In the genomic region with DNA sequence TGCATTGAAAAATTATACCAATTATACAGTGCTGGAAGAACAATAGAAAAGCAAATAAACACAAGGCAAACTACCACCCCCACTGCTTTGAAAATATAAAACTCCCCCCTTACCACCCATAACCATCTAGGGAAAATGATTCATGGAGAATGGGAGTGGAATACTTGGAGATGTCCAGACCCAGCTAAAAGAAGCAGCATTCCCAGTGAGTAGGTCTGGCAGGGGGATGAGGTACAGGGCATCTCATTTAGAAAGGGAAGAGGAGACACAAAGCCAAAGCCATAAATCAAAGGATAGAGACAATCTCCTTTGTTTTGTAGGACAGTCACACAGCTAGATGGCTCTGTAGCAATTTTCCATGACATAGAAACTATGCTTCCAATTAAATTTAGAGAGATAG, we compare ENCODE assay signal across 12 cellular contexts. TPM values are rescaled to one million over a fixed set of nuclear protein-coding genes. Genes with fewer than 3 reads are reported as not detected.
DNase-seq lines count a peak whose midpoint lies in the region; ATAC-seq and TF ChIP-seq lines count a peak whose summit lies in the region.
"Had no signal": no experiment of that assay in that cellular context is flagged by ENCODE, and none has a peak within 500 bp of the region (broad histone marks: within the 10 kb centered on the region; RNA-seq: fewer than 3 reads in every experiment).

No MANE protein-coding gene starts in this region.

- H2AFZ ChIP-seq in IMR-90 (replicated peaks; ENCODE audit: low read length, poor library complexity) (no peak overlapping the region), OCI-LY7 (ENCODE audit: low read length) (no peak overlapping the region)

- H3K9me3 ChIP-seq in IMR-90 (ENCODE audit: control insufficient read depth, insufficient read depth, low read length) (peaks cover 5% of the 10 kb centered on the region), adipocyte (ENCODE audit: control insufficient read depth, low read length) (peaks cover 10% of the 10 kb centered on the region), OCI-LY7 (ENCODE audit: low read length) (no peaks in the 10 kb centered on the region)
- H3K9me3 ChIP-seq: transverse colon had no signal

- peaks cover 61% of the 10 kb centered on the region for H3K36me3 ChIP-seq in IMR-90 (ENCODE audit: control insufficient read depth, insufficient read depth, low read length)
- peaks cover 55% of the 10 kb centered on the region for H3K36me3 ChIP-seq in adipocyte (ENCODE audit: control insufficient read depth, insufficient read depth, low read length, severe bottlenecking)
- H3K36me3 ChIP-seq in OCI-LY7 (ENCODE audit: insufficient read depth, low read length): peaks cover 63% of the 10 kb centered on the region
- peaks cover 16% of the 10 kb centered on the region for H3K36me3 ChIP-seq in H7 (replicated peaks; ENCODE audit: control insufficient read depth, insufficient read depth, low read length)

- dilution Hi-C loops in IMR-90 (cut with HindIII; ENCODE audit: low sequenced_read_pairs, unreplicated experiment): no loop called here

- peaks cover 11 to 65% of the 10 kb centered on the region in 2 experiments for H3K79me1 ChIP-seq in IMR-90 (ENCODE audit: low read depth in 1 of 2, low read length in 2 of 2)

- peak overlapping the region; percentile 48; the same call in 1 of the 2 replicates for H3K23ac ChIP-seq in IMR-90 (ENCODE audit: low read depth, low read length)

- peak overlapping the region; percentile 60; the same call in 1 of the 2 replicates for H2BK120ac ChIP-seq in IMR-90 (ENCODE audit: low read depth, low read length)

- peak overlapping the region; percentile 53 for H2BK20ac ChIP-seq in IMR-90 (ENCODE audit: low read depth, low read length)

- H4K8ac ChIP-seq in IMR-90 (ENCODE audit: low read depth in 2 of 2, low read length in 2 of 2): peak overlapping the region in 1 of 2 experiments; percentile 52; a peak in 1 of 4 replicates

- H4K20me1 ChIP-seq in IMR-90 (ENCODE audit: insufficient read depth, low read length) (peaks cover 10% of the 10 kb centered on the region), OCI-LY7 (ENCODE audit: insufficient read depth, low read length) (no peaks in the 10 kb centered on the region)

- H3K4me2 ChIP-seq in IMR-90 (ENCODE audit: low read depth, low read length) (peak overlapping the region; percentile 30; the same call in 1 of the 2 replicates), OCI-LY7 (ENCODE audit: low read length) (no peak overlapping the region)

- CTCF ChIA-PET in IMR-90 (lab: Yijun Ruan, JAX): interaction anchor here (0.6 kb wide), 1 partner anchor 108 kb away, joined by 3 read pairs; no protein-coding TSS in a partner anchor
- CTCF ChIA-PET in OCI-LY7 (lab: Charles Lee; ENCODE audit: unreplicated experiment): no interaction called here

- H3K4me1 ChIP-seq in IMR-90 (ENCODE audit: control insufficient read depth, insufficient read depth, low read length) (peaks cover 18% of the 10 kb centered on the region), adipocyte (ENCODE audit: control insufficient read depth, insufficient read depth, low read length) (peaks cover 50% of the 10 kb centered on the region), OCI-LY7 (ENCODE audit: insufficient read depth, low read length, poor library complexity, severe bottlenecking) (no peaks in the 10 kb centered on the region)

- H3K27ac ChIP-seq in IMR-90 (ENCODE audit: insufficient read depth, low read length) (no peak overlapping the region; the same call in 1 of the 2 replicates), OCI-LY7 (ENCODE audit: low read depth, low read length, poor library complexity, severe bottlenecking) (no peak overlapping the region)

- H3K79me2 ChIP-seq in OCI-LY7 (ENCODE audit: insufficient read depth, low read depth, low read length): no peaks in the 10 kb centered on the region

- no peak overlapping the region for H3K4me3 ChIP-seq in IMR-90 (ENCODE audit: insufficient read depth, low read depth, low read length)
- no peak overlapping the region for H3K4me3 ChIP-seq in adipocyte (ENCODE audit: low read length)
- H3K4me3 ChIP-seq in foreskin fibroblast (ENCODE audit: low read depth in 1 of 2, low read length in 2 of 2): no peak overlapping the region
- no peak overlapping the region for H3K4me3 ChIP-seq in OCI-LY7 (ENCODE audit: low read depth, low read length, poor library complexity, severe bottlenecking)
- H3K4me3 ChIP-seq in H7 (ENCODE audit: insufficient read depth, low read depth, low read length): no peak overlapping the region
- H3K4me3 ChIP-seq: transverse colon had no signal

- H3K56ac ChIP-seq in IMR-90 (ENCODE audit: extremely low read depth, insufficient read depth, low read length): no peak overlapping the region

- H3K4ac ChIP-seq in IMR-90 (ENCODE audit: low read depth, low read length): peak overlapping the region; percentile 75

- no peak overlapping the region for H2BK15ac ChIP-seq in IMR-90 (ENCODE audit: low read depth, low read length)

- H2BK5ac ChIP-seq in IMR-90 (ENCODE audit: low read depth, low read length, poor library complexity, severe bottlenecking): peak overlapping the region; percentile 76

- H2AK5ac ChIP-seq in IMR-90 (ENCODE audit: low read depth, low read length): no peak overlapping the region

- peak; percentile 22 for ATAC-seq in IMR-90 (ENCODE audit: low read depth)
- ATAC-seq in HG02938 (IDR thresholded peaks at IDR 0.05; ENCODE audit: unreplicated experiment): no peak
- ATAC-seq in stimulated activated naive CD8-positive, alpha-beta T cell treated with anti-CD3 and anti-CD28 coated beads, Interleukin-15, Interleukin-2, amounts not matched to agents 100 U/mL and 50 U/mL, for 24 hours: no peak

- TF ChIP-seq POLR2A in IMR-90 (IDR thresholded peaks at IDR 0.05; ENCODE audit: low read depth, low read length): no peak

- no peak overlapping the region for H3K14ac ChIP-seq in IMR-90 (replicated peaks; ENCODE audit: low read depth, low read length)

- no peak overlapping the region for H2AK9ac ChIP-seq in IMR-90 (replicated peaks; ENCODE audit: low read depth, low read length, poor library complexity)

- peak; percentile 51 for DNase-seq in A172 (ENCODE audit: low spot score)
- peak; percentile 50 for DNase-seq in IMR-90
- no peak for DNase-seq in adipocyte (ENCODE audit: low read depth)
- peak; percentile 41 to 56 for DNase-seq in foreskin fibroblast
- DNase-seq in OCI-LY7 (ENCODE audit: low spot score): no peak
- no peak for DNase-seq in H7
- no peak for DNase-seq in stimulated activated naive CD8-positive, alpha-beta T cell treated with anti-CD3 and anti-CD28 coated beads, Interleukin-15, Interleukin-2, amounts not matched to agents 100 U/mL and 50 U/mL, for 24 hours
- DNase-seq: DMS79, NCI-H2029, nucleus accumbens, transverse colon had no signal

- no peak for TF ChIP-seq CTCF in IMR-90 (conservative IDR thresholded peaks at IDR 0.05; ENCODE audit: low read depth, low read length)
- TF ChIP-seq CTCF in foreskin fibroblast (IDR thresholded peaks at IDR 0.05; ENCODE audit: low read depth, low read length): no peak
- TF ChIP-seq CTCF in OCI-LY7 (conservative IDR thresholded peaks at IDR 0.05; ENCODE audit: low read length): no peak

- BruUV-seq in IMR-90 (replicated peaks; lab: Mats Ljungman, UMichigan) (no TSS peak), OCI-LY7 (replicated peaks; lab: Mats Ljungman, UMichigan) (no TSS peak)

- H3K9me1 ChIP-seq in IMR-90 (ENCODE audit: insufficient read depth, low read length): peaks cover 30% of the 10 kb centered on the region

- intact Hi-C loops in IMR-90 (cut with micrococcal nuclease) (loop anchor here (5.0 kb wide), 2 partner anchors 36 to 276 kb away; a partner anchor contains a TSS), OCI-LY7 (cut with micrococcal nuclease; ENCODE audit: unreplicated experiment) (no loop called here)

- POLR2A ChIA-PET in IMR-90 (lab: Charles Lee; ENCODE audit: unreplicated experiment) (no interaction called here), OCI-LY7 (lab: Charles Lee) (interaction anchor here (0.6 to 1.6 kb wide), 4 partner anchors 28 to 550 kb away, joined by 3 to 4 read pairs (median 4); no protein-coding TSS in a partner anchor)

- H3K18ac ChIP-seq in IMR-90 (ENCODE audit: low read depth, low read length): peak overlapping the region; percentile 14; the same call in 1 of the 2 replicates

- H3K27me3 ChIP-seq in IMR-90 (ENCODE audit: control insufficient read depth, insufficient read depth, low read length) (no peaks in the 10 kb centered on the region), adipocyte (replicated peaks; ENCODE audit: control insufficient read depth, insufficient read depth, low read length) (no peaks in the 10 kb centered on the region), H7 (ENCODE audit: control insufficient read depth, insufficient read depth, low read length) (no peaks in the 10 kb centered on the region)
- H3K27me3 ChIP-seq: transverse colon had no signal

- TF ChIP-seq RAD21 in IMR-90 (IDR thresholded peaks at IDR 0.05; ENCODE audit: low read length): no peak

- no peak overlapping the region for H4K5ac ChIP-seq in IMR-90 (ENCODE audit: low read depth, low read length)

- no peak overlapping the region for H4K91ac ChIP-seq in IMR-90 (ENCODE audit: insufficient read depth, low read depth, low read length)

- no peak overlapping the region for H3K9ac ChIP-seq in IMR-90 (ENCODE audit: low read depth, low read length)
- peak overlapping the region; percentile 44 for H3K9ac ChIP-seq in adipocyte (ENCODE audit: low read length)

- in situ Hi-C loops in IMR-90 (cut with MboI; ENCODE audit: low sequenced_read_pairs): no loop called here

- H3K9me2 ChIP-seq in OCI-LY7 (ENCODE audit: insufficient read depth, low read length): no peaks in the 10 kb centered on the region

TF ChIP-seq in IMR-90, 13 proteins besides CTCF, POLR2A, EP300 and RAD21 (continues in another document):
- no peak for TF ChIP-seq MAZ (IDR thresholded peaks at IDR 0.05; ENCODE audit: borderline replicate concordance, low read depth, low read length)
- TF ChIP-seq, protein P1, sequence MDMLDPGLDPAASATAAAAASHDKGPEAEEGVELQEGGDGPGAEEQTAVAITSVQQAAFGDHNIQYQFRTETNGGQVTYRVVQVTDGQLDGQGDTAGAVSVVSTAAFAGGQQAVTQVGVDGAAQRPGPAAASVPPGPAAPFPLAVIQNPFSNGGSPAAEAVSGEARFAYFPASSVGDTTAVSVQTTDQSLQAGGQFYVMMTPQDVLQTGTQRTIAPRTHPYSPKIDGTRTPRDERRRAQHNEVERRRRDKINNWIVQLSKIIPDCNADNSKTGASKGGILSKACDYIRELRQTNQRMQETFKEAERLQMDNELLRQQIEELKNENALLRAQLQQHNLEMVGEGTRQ (IDR thresholded peaks at IDR 0.05; ENCODE audit: low read depth, low read length): no peak
- TF ChIP-seq SMC3 (IDR thresholded peaks at IDR 0.05; ENCODE audit: low read depth, low read length): no peak
- no peak for TF ChIP-seq RFX5 (IDR thresholded peaks at IDR 0.05; ENCODE audit: low read depth, low read length)
- no peak for TF ChIP-seq FOS (IDR thresholded peaks at IDR 0.05; ENCODE audit: low read depth, low read length)

RNA-seq across cellular contexts. Expression of a gene that starts 36.0 kb away (rescaled TPM):
- total RNA-seq in A172 (2014; rRNA removed; shearing (Covaris generic)): 0.29 and 1.1 TPM in 2 replicates
- total RNA-seq in IMR-90 (2012; rRNA removed) (15.3 and 15.8 TPM in 2 replicates), OCI-LY7 (2022) (0.46 and 0.55 TPM in 2 replicates)
- 3.8 and 3.9 TPM in 2 replicates for polyA plus RNA-seq in IMR-90 (2012; rRNA removed)
- polyA plus RNA-seq in IMR-90 (2012; cell fraction: cytosol; rRNA removed): 1.8 and 2.6 TPM in 2 replicates
- polyA plus RNA-seq in IMR-90 (2012; cell fraction: nucleus; rRNA removed; ENCODE audit: low replicate concordance): 6.1 and 19.7 TPM in 2 replicates
- not detected in 2 replicates for total RNA-seq in OCI-LY7 (2014; rRNA removed; shearing (Covaris generic))
- total RNA-seq in H7 (2014; rRNA removed; shearing (Covaris generic)): 0.04 and 0.14 TPM in 2 replicates

Comparison
In these comparisons a context has a peak if more than half of its experiments do, and no peak if none do; other contexts are left out.
1. DNase-seq: peak in A172 (single experiment), IMR-90 (single experiment) and foreskin fibroblast (2 of 2); none in adipocyte (single experiment), OCI-LY7 (single experiment), H7 (single experiment) and stimulated activated naive CD8-positive, alpha-beta T cell treated with anti-CD3 and anti-CD28 coated beads, Interleukin-15, Interleukin-2, amounts not matched to agents 100 U/mL and 50 U/mL, for 24 hours (single experiment).